1 cellular context compared by ENCODE assay signal in the genomic region with DNA sequence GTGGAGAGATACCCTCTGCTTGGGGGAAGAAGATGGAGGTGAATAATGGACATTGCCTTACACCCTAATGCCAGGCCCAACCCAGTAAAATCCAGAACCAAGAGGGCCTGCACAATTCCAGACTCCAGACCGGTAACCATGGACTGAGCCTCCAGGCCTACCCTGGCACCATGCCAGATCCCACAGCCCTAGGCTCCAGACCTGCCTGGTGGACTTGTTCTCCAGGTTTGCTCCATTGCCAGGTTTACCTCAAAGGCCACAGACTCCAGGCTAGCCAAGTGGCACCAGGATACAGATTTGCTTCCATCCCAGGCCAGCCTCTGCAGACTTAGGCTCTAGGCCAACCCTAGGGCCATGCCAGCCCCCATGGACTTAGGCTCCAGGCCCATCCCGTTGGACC.
TF ChIP-seq lines count a peak whose summit lies in the region.

No MANE protein-coding gene starts in this region.

TF ChIP-seq in H1, 55 proteins besides CTCF, POLR2A, EP300 and RAD21:
- TF ChIP-seq ZNF274 (IDR thresholded peaks at IDR 0.05; ENCODE audit: borderline replicate concordance, extremely low read depth, low read length) (no peak), CTBP2 (IDR thresholded peaks at IDR 0.05; ENCODE audit: borderline replicate concordance, insufficient read depth, insufficient read length, low read length) (no peak), HDAC6 (IDR thresholded peaks at IDR 0.05; ENCODE audit: low read depth, low read length) (no peak), TAF7 (optimal IDR thresholded peaks at IDR 0.05; ENCODE audit: borderline replicate concordance, low read depth, low read length) (no peak), CBX5 (IDR thresholded peaks at IDR 0.05; ENCODE audit: low read depth, low read length) (no peak)
